ENCODE assay signal across 9 cellular contexts in genomic region chr2:231673348-231673770, GRCh38. TPM values are rescaled to one million over a fixed set of nuclear protein-coding genes. Genes with fewer than 3 reads are reported as not detected.
DNase-seq lines count a peak whose midpoint lies in the region; ATAC-seq lines count a peak whose summit lies in the region.
"Had no signal": no experiment of that assay in that cellular context is flagged by ENCODE, and none has a peak within 500 bp of the region (broad histone marks: within the 10 kb centered on the region; RNA-seq: fewer than 3 reads in every experiment).

No MANE protein-coding gene starts in this region.

- no peaks in the 10 kb centered on the region for H3K36me3 Mint-ChIP-seq in stimulated activated memory B cell treated with anti-CD40 and anti-IgM and Interleukin-4, amounts not matched to agents 10 μg/mL and 1 μg/mL and 100 μg/mL, for 72 hours
- H3K36me3 Mint-ChIP-seq: activated naive CD8-positive, alpha-beta T cell had no signal

- ATAC-seq in left ventricle myocardium superior, result peak; percentile 48
- ATAC-seq in stimulated activated memory B cell treated with anti-CD40 and anti-IgM and Interleukin-4, amounts not matched to agents 10 μg/mL and 1 μg/mL and 100 μg/mL, for 72 hours, result no peak
- no peak for ATAC-seq in GM21515 (IDR thresholded peaks at IDR 0.05; ENCODE audit: unreplicated experiment)

- H3K4me1 Mint-ChIP-seq in stimulated activated memory B cell treated with anti-CD40 and anti-IgM and Interleukin-4, amounts not matched to agents 10 μg/mL and 1 μg/mL and 100 μg/mL, for 72 hours, result peaks cover 84% of the 10 kb centered on the region

- peak overlapping the region; percentile 24 for H3K4me3 ChIP-seq in SJSA1

- peak overlapping the region; percentile 92 for H3K4me3 Mint-ChIP-seq in stimulated activated memory B cell treated with anti-CD40 and anti-IgM and Interleukin-4, amounts not matched to agents 10 μg/mL and 1 μg/mL and 100 μg/mL, for 72 hours
- H3K4me3 Mint-ChIP-seq: activated naive CD8-positive, alpha-beta T cell had no signal

- H3K9me3 Mint-ChIP-seq in stimulated activated memory B cell treated with anti-CD40 and anti-IgM and Interleukin-4, amounts not matched to agents 10 μg/mL and 1 μg/mL and 100 μg/mL, for 72 hours, result no peaks in the 10 kb centered on the region

- no peaks in the 10 kb centered on the region for H3K27me3 Mint-ChIP-seq in stimulated activated memory B cell treated with anti-CD40 and anti-IgM and Interleukin-4, amounts not matched to agents 10 μg/mL and 1 μg/mL and 100 μg/mL, for 72 hours
- H3K27me3 Mint-ChIP-seq: activated naive CD8-positive, alpha-beta T cell had no signal

- DNase-seq in NCI-H345 (lab: John Stamatoyannopoulos, UW) (peak; percentile 12), NCI-H345 treated with DMSO at 0.1 percent for 48 hours (lab: John Stamatoyannopoulos, UW; ENCODE audit: unreplicated experiment) (no peak), SJSA1 (ENCODE audit: low read depth in 1 of 2, low spot score in 2 of 2) (peak; percentile 77 to 92), left ventricle myocardium superior (peak; percentile 61), glomerular visceral epithelial cell (ENCODE audit: extremely low spot score) (no peak), posterior cingulate gyrus (no peak)

- intact Hi-C loops in left ventricle myocardium superior (cut with micrococcal nuclease) (no loop called here), posterior cingulate gyrus (cut with DNase I) (no loop called here)

- no peaks in the 10 kb centered on the region for H3K27me3 ChIP-seq in SJSA1 (replicated peaks)

- H3K4me1 ChIP-seq in SJSA1 (replicated peaks), result peaks cover 45% of the 10 kb centered on the region

- no peaks in the 10 kb centered on the region for H3K9me3 ChIP-seq in SJSA1 (replicated peaks)

- no peaks in the 10 kb centered on the region for H3K36me3 ChIP-seq in SJSA1

- H3K27ac ChIP-seq in SJSA1, result peak overlapping the region; percentile 88

- H3K27ac Mint-ChIP-seq in stimulated activated memory B cell treated with anti-CD40 and anti-IgM and Interleukin-4, amounts not matched to agents 10 μg/mL and 1 μg/mL and 100 μg/mL, for 72 hours, result peak overlapping the region; percentile 96
- H3K27ac Mint-ChIP-seq: activated naive CD8-positive, alpha-beta T cell had no signal

RNA-seq across cellular contexts. Expression of gene PTMA, which starts 35.0 kb away (rescaled TPM):
- 971 and 998 TPM in 2 replicates for total RNA-seq in SJSA1 (2014; rRNA removed; shearing (Covaris generic))
- 207 TPM for total RNA-seq in left ventricle myocardium superior

Comparison
In these comparisons a context has a peak if more than half of its experiments do, and no peak if none do; other contexts are left out.
1. DNase-seq: peak in NCI-H345 (single experiment), SJSA1 (2 of 2) and left ventricle myocardium superior (single experiment); none in NCI-H345 treated with DMSO at 0.1 percent for 48 hours (single experiment), glomerular visceral epithelial cell (single experiment) and posterior cingulate gyrus (0 of 10).